Comparison of ENCODE assay signal across 22 cellular contexts in genomic region chr7:131835141-131835540, GRCh38.
"Had no signal": no experiment of that assay in that cellular context is flagged by ENCODE, and none has a peak within 500 bp of the region (broad histone marks: within the 10 kb centered on the region; RNA-seq: fewer than 3 reads in every experiment).

No MANE protein-coding gene starts in this region.

- H3K27ac ChIP-seq: breast epithelium, SK-N-MC had no signal

- H3K4me1 ChIP-seq: breast epithelium had no signal

- H3K36me3 ChIP-seq: breast epithelium, MG63 had no signal

- H3K4me3 ChIP-seq: breast epithelium, MG63, SK-N-MC had no signal

- DNase-seq: activated CD4-positive, alpha-beta T cell treated with anti-CD3 and anti-CD28 coated beads for 4 hours; activated CD8-positive, alpha-beta memory T cell treated with anti-CD3 and anti-CD28 coated beads, Interleukin-2, amount 50 U/mL, for 4 hours; activated CD8-positive, alpha-beta T cell treated with anti-CD3 and anti-CD28 coated beads for 36 hours; activated T-cell treated with anti-CD3 and anti-CD28 coated beads, Interleukin-2, amount 50 U/mL, for 1 hour; aorta; MG63; NCI-H1105 treated with DMSO at 0.1 percent for 48 hours; NCI-H1436 treated with DMSO at 0.1 percent for 48 hours; NCI-H1930; NCI-H2227 treated with DMSO at 0.1 percent for 48 hours; NCI-H446 treated with DMSO at 0.1 percent for 48 hours; NCI-H526 treated with DMSO at 0.1 percent for 48 hours; NK-92 treated with Interleukin-12 subunit alpha and Interleukin-12 subunit beta, amount 100 ng/mL, for 24 hours; OCI-M1; RPMI8226; T-cell; T-helper 2 cell had no signal

- ATAC-seq: activated CD4-positive, CD25-positive, alpha-beta regulatory T cell treated with anti-CD3 and anti-CD28 coated beads, Interleukin-2, amount 50 U/mL, for 24 hours; activated CD8-positive, alpha-beta T cell treated with anti-CD3 and anti-CD28 coated beads for 36 hours; Panc1; Right ventricle myocardium inferior; T-cell had no signal
